In genomic region chr6:27823714-27824247, GRCh38 we compare ENCODE assay signal across 8 cellular contexts.
DNase-seq lines count a peak whose midpoint lies in the region; ATAC-seq and TF ChIP-seq lines count a peak whose summit lies in the region.
"Not testable (repeated sequence)": the region's sequence is repeated elsewhere in the genome, so short reads cannot be mapped to it uniquely, and the experiment has no call there.

No MANE protein-coding gene starts in this region.

- not testable (repeated sequence) for H3K27me3 Mint-ChIP-seq in MCF 10A (ENCODE audit: insufficient read depth, unreplicated experiment)
- peaks cover 9 to 25% (median 21%) of the 10 kb centered on the region in 3 donors for H3K27me3 Mint-ChIP-seq in immature natural killer cell (ENCODE audit: low read depth in 3 of 3)

- H3K27ac Mint-ChIP-seq in MCF 10A (ENCODE audit: low read depth, unreplicated experiment) (peak overlapping the region; percentile 95), immature natural killer cell (peak overlapping the region; percentile 97 to 100 (median 98))

- H3K9me3 Mint-ChIP-seq in MCF 10A (ENCODE audit: unreplicated experiment); immature natural killer cell: not testable (repeated sequence)

- ATAC-seq in GM19324 (IDR thresholded peaks at IDR 0.05; ENCODE audit: low FRiP score, unreplicated experiment) (peak; percentile 86), HG03139 (IDR thresholded peaks at IDR 0.05; ENCODE audit: unreplicated experiment) (peak; percentile 45)

- CTCF ChIA-PET in MCF 10A (lab: Yijun Ruan, JAX), result interaction anchor here (0.8 to 2.2 kb wide), 2 partner anchors 66 to 72 kb away, joined by 3 to 15 read pairs; no protein-coding TSS in a partner anchor

- not testable (repeated sequence) for H3K9me3 ChIP-seq in BE2C

- not testable (repeated sequence) for H3K36me3 ChIP-seq in BE2C

- POLR2A ChIA-PET in MCF 10A (lab: Yijun Ruan, JAX), result interaction anchor here (0.7 to 9.2 kb wide), 28 partner anchors 12 to 1798 kb away, joined by 3 to 342 read pairs (median 11); a partner anchor contains a TSS

- DNase-seq in BE2C (peak; percentile 71), NCI-H2171 treated with DMSO at 0.1 percent for 48 hours (lab: John Stamatoyannopoulos, UW) (peak; percentile 87), UCSD-AML1 (lab: John Stamatoyannopoulos, UW; ENCODE audit: unreplicated experiment) (peak; percentile 83), MCF 10A (ENCODE audit: unreplicated experiment) (peak; percentile 71), immature natural killer cell (peak; percentile 78 to 86 (median 86))
- DNase-seq in skeletal muscle cell (ENCODE audit: low read depth), result not testable (repeated sequence)

- H3K4me3 Mint-ChIP-seq in MCF 10A (ENCODE audit: unreplicated experiment), result peak overlapping the region; percentile 94
- peak overlapping the region; percentile 91 to 99 (median 94) for H3K4me3 Mint-ChIP-seq in immature natural killer cell

- intact Hi-C loops in MCF 10A (cut with micrococcal nuclease), result not testable (repeated sequence)

- H3K4me1 ChIP-seq in BE2C, result not testable (repeated sequence)

- H3K4me3 ChIP-seq in BE2C (ENCODE audit: low read depth, low read length) (peak overlapping the region; percentile 51), skeletal muscle cell (ENCODE audit: low read depth, low read length) (peak overlapping the region; percentile 44)

- not testable (repeated sequence) for BruUV-seq in MCF 10A (replicated peaks; lab: Mats Ljungman, UMichigan)

- not testable (repeated sequence) for TF ChIP-seq CTCF in BE2C (IDR thresholded peaks at IDR 0.05; ENCODE audit: low read depth, low read length); MCF 10A (IDR thresholded peaks at IDR 0.05; ENCODE audit: unreplicated experiment)

- not testable (repeated sequence) for H3K27me3 ChIP-seq in BE2C

- H3K4me1 Mint-ChIP-seq in MCF 10A (ENCODE audit: insufficient read depth, unreplicated experiment), result peaks cover 10% of the 10 kb centered on the region
- H3K4me1 Mint-ChIP-seq in immature natural killer cell, result peaks cover 24 to 32% of the 10 kb centered on the region in 2 donors

- peaks cover 23% of the 10 kb centered on the region for H3K36me3 Mint-ChIP-seq in MCF 10A (ENCODE audit: insufficient read depth, unreplicated experiment)
- not testable (repeated sequence) for H3K36me3 Mint-ChIP-seq in immature natural killer cell
